7 cellular contexts compared by ENCODE assay signal in the genomic region with DNA sequence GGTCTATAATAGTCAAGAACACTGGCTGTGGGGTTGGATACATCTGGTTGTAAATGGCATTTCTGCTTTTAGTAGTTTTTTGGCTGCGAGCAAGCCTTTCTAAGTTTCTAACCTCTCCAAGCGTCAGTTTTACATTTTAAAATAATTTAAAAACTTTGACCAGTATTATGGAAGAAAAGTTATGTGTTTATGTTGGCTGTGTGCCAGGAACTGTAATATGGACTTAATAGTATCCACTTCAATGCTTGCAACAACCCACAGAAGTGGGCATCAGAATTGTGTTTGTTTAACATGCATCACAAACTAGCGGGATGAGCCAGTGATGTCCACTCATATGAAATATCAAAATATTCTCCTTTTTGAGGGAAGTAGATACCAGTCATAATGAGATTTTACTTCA.
"Had no signal": no experiment of that assay in that cellular context is flagged by ENCODE, and none has a peak within 500 bp of the region (broad histone marks: within the 10 kb centered on the region; RNA-seq: fewer than 3 reads in every experiment).

No MANE protein-coding gene starts in this region.

- H3K9me3 ChIP-seq: HAP-1 had no signal

- H3K27ac ChIP-seq: GM23248, HL-60 had no signal

- DNase-seq: GM23248, GOT3, H7, HFFc6, KG1 had no signal

- H3K36me3 ChIP-seq: HAP-1 had no signal

- H3K4me1 ChIP-seq: HAP-1 had no signal

- H3K4me3 ChIP-seq: GM23248, HAP-1 had no signal
